ENCODE assay signal across 8 cellular contexts in the genomic region with DNA sequence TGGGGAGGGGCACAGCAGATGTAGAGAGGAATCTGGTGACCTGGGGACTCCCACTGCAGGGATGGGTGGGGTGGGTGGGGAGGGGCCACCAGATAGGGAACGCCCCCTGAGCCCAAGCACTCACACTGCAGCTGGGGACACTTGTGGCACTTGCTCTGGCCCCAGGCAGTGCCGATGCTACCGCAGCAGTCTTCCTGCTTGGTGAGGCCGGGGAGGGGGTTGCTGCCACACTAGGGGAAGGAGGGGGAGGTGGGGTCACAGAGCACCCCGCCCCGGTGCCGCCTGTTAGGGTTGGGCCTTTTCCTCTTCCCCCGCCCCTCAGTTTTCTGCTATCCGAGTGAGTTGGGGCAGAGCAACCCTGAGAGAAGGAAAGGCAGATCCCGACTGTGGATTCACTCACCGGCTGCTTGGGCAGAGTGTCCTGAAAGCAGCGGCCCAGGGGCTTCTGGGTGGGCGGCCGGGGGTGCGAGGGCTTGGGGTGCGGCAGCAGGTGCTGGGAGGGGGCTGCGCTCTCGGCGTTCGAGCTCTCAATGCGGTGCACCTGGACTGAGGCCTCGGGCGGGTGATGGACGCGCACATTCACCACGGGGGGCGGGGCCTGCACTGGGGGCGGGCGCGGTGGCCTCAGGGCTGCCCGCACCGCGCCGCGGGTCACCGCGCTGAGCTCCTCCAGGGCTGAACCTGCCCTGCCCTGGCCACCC. TPM values are rescaled to one million over a fixed set of nuclear protein-coding genes. Genes with fewer than 3 reads are reported as not detected.
A peak's percentile ranks its signal among the peaks of the same experiment; 100 is the strongest.
DNase-seq lines count a peak whose midpoint lies in the region; ATAC-seq and TF ChIP-seq lines count a peak whose summit lies in the region.

No MANE protein-coding gene starts in this region.

- no peaks in the 10 kb centered on the region for H3K27me3 Mint-ChIP-seq in CD4-positive, alpha-beta memory T cell
- H3K27me3 Mint-ChIP-seq in activated CD4-positive, alpha-beta memory T cell treated with anti-CD3 and anti-CD28 coated beads, Interleukin-2, amount 10 ng/mL, durations not matched to agents 7 days and 5 days: no peaks in the 10 kb centered on the region

- no peak for TF ChIP-seq CTCF in testis (IDR thresholded peaks at IDR 0.05)

- WGBS in testis, 2 donors: 60 to 70% methylated on average over 14 to 36 of the region's 37 CpGs

- H3K4me3 Mint-ChIP-seq in CD4-positive, alpha-beta memory T cell: peak overlapping the region in 7 of 8 donors; percentile 55 to 72 (median 61)
- H3K4me3 Mint-ChIP-seq in activated CD4-positive, alpha-beta memory T cell treated with anti-CD3 and anti-CD28 coated beads, Interleukin-2, amount 10 ng/mL, durations not matched to agents 7 days and 5 days: peak overlapping the region; percentile 44

- ATAC-seq in GM18867 (IDR thresholded peaks at IDR 0.05; ENCODE audit: unreplicated experiment) (no peak), GM21737 (IDR thresholded peaks at IDR 0.05; ENCODE audit: unreplicated experiment) (no peak)

- peak overlapping the region; percentile 50 for H3K27ac ChIP-seq in CD4-positive, alpha-beta memory T cell (ENCODE audit: low read depth, low read length)
- no peak overlapping the region for H3K27ac ChIP-seq in testis

- no peaks in the 10 kb centered on the region for H3K9me3 Mint-ChIP-seq in CD4-positive, alpha-beta memory T cell
- H3K9me3 Mint-ChIP-seq in activated CD4-positive, alpha-beta memory T cell treated with anti-CD3 and anti-CD28 coated beads, Interleukin-2, amount 10 ng/mL, durations not matched to agents 7 days and 5 days: no peaks in the 10 kb centered on the region

- CTCF ChIA-PET in CD4-positive, alpha-beta memory T cell (lab: Charles Lee; ENCODE audit: partially characterized antibody): interaction anchor here (1.8 to 6.6 kb wide), 5 partner anchors 12 to 34 kb away, joined by 4 to 71 read pairs (median 20); a partner anchor contains a TSS
- CTCF ChIA-PET in activated CD4-positive, alpha-beta memory T cell treated with anti-CD3 and anti-CD28 coated beads, Interleukin-2, amount 10 ng/mL, durations not matched to agents 7 days and 5 days (lab: Charles Lee): interaction anchor here (1.5 to 4.3 kb wide), 5 partner anchors 12 to 40 kb away, joined by 3 to 41 read pairs (median 14); a partner anchor contains a TSS

- H3K4me3 ChIP-seq in CD4-positive, alpha-beta memory T cell (ENCODE audit: low read length in 2 of 2): peak overlapping the region in 1 of 2 donors; percentile 6
- H3K4me3 ChIP-seq in testis: no peak overlapping the region

- POLR2A ChIA-PET in CD4-positive, alpha-beta memory T cell (lab: Charles Lee; ENCODE audit: partially characterized antibody): interaction anchor here (0.7 to 18.2 kb wide), 9 partner anchors 9 to 86 kb away, joined by 3 to 403 read pairs (median 6); a partner anchor contains a TSS
- POLR2A ChIA-PET in activated CD4-positive, alpha-beta memory T cell treated with anti-CD3 and anti-CD28 coated beads, Interleukin-2, amount 10 ng/mL, durations not matched to agents 7 days and 5 days (lab: Charles Lee): interaction anchor here (0.7 to 3.6 kb wide), 11 partner anchors 9 to 133 kb away, joined by 3 to 19 read pairs (median 5); a partner anchor contains a TSS

- peaks cover 68% of the 10 kb centered on the region for H3K4me1 ChIP-seq in CD4-positive, alpha-beta memory T cell (ENCODE audit: insufficient read depth, low read length)
- peaks cover 16% of the 10 kb centered on the region for H3K4me1 ChIP-seq in testis

- peaks cover 38 to 75% (median 60%) of the 10 kb centered on the region in 4 donors for H3K4me1 Mint-ChIP-seq in CD4-positive, alpha-beta memory T cell
- H3K4me1 Mint-ChIP-seq in activated CD4-positive, alpha-beta memory T cell treated with anti-CD3 and anti-CD28 coated beads, Interleukin-2, amount 10 ng/mL, durations not matched to agents 7 days and 5 days: peaks cover 63% of the 10 kb centered on the region

- H3K9me3 ChIP-seq in CD4-positive, alpha-beta memory T cell (ENCODE audit: control insufficient read depth in 1 of 2, low read length in 2 of 2): no peaks in the 10 kb centered on the region
- no peaks in the 10 kb centered on the region for H3K9me3 ChIP-seq in testis

- H3K27me3 ChIP-seq in CD4-positive, alpha-beta memory T cell (ENCODE audit: insufficient read depth, low read length): no peaks in the 10 kb centered on the region
- H3K27me3 ChIP-seq in testis: no peaks in the 10 kb centered on the region

- peak overlapping the region in 6 of 7 donors; percentile 62 to 92 (median 86) for H3K27ac Mint-ChIP-seq in CD4-positive, alpha-beta memory T cell
- H3K27ac Mint-ChIP-seq in activated CD4-positive, alpha-beta memory T cell treated with anti-CD3 and anti-CD28 coated beads, Interleukin-2, amount 10 ng/mL, durations not matched to agents 7 days and 5 days: peak overlapping the region; percentile 54

- peaks cover 7% of the 10 kb centered on the region for H3K36me3 ChIP-seq in CD4-positive, alpha-beta memory T cell (ENCODE audit: insufficient read depth, low read length)
- H3K36me3 ChIP-seq in testis (ENCODE audit: low read depth, missing control alignments): no peaks in the 10 kb centered on the region

- intact Hi-C loops in CD4-positive, alpha-beta memory T cell (cut with micrococcal nuclease): loop anchor here (1.0 kb wide), 1 partner anchor 17 kb away; a partner anchor contains a TSS
- intact Hi-C loops in testis (cut with DNase I; ENCODE audit: low total_unique reads): no loop called here

- peak; percentile 78 to 90 (median 81) for DNase-seq in CD4-positive, alpha-beta memory T cell
- DNase-seq in NCI-H2029 (lab: John Stamatoyannopoulos, UW) (peak; percentile 84), islet precursor cell (peak; percentile 77), testis (no peak), NCI-H146 treated with DMSO at 0.1 percent for 48 hours (lab: John Stamatoyannopoulos, UW; ENCODE audit: unreplicated experiment) (no peak)
- peak; percentile 85 for DNase-seq in activated CD4-positive, alpha-beta memory T cell treated with anti-CD3 and anti-CD28 coated beads, Interleukin-2, amount 10 ng/mL, durations not matched to agents 7 days and 5 days

- TF ChIP-seq POLR2A in testis (IDR thresholded peaks at IDR 0.05): no peak

- H3K36me3 Mint-ChIP-seq in CD4-positive, alpha-beta memory T cell: peaks cover 13 to 16% of the 10 kb centered on the region in 2 donors
- H3K36me3 Mint-ChIP-seq in activated CD4-positive, alpha-beta memory T cell treated with anti-CD3 and anti-CD28 coated beads, Interleukin-2, amount 10 ng/mL, durations not matched to agents 7 days and 5 days (ENCODE audit: low read depth): peaks cover 18% of the 10 kb centered on the region

RNA-seq across cellular contexts. Expression of a gene that starts 4.7 kb away (rescaled TPM):
- 100 to 1,000 TPM; 201 to 211 TPM for total RNA-seq in CD4-positive, alpha-beta memory T cell
- polyA plus RNA-seq in CD4-positive, alpha-beta memory T cell: 10 to 100 TPM in 1 of 2 donors, 1 to 10 TPM in 1; 9.0 to 23.6 TPM
- total RNA-seq in activated CD4-positive, alpha-beta memory T cell treated with anti-CD3 and anti-CD28 coated beads, Interleukin-2, amount 10 ng/mL, durations not matched to agents 7 days and 5 days: 10 to 100 TPM; 55.4 to 60.0 TPM
- total RNA-seq in testis: 100 to 1,000 TPM; 112 to 126 TPM
- 58.1 TPM for polyA plus RNA-seq in testis (ENCODE audit: insufficient read depth, low read depth, low replicate concordance)

RNA-seq across cellular contexts. Expression of a gene that starts 16.8 kb away (rescaled TPM):
- total RNA-seq in CD4-positive, alpha-beta memory T cell: 10 to 100 TPM; 24.6 to 27.5 TPM
- 10 to 100 TPM; 70.1 to 74.9 TPM for polyA plus RNA-seq in CD4-positive, alpha-beta memory T cell
- 10 to 100 TPM; 25.3 to 27.8 TPM for total RNA-seq in activated CD4-positive, alpha-beta memory T cell treated with anti-CD3 and anti-CD28 coated beads, Interleukin-2, amount 10 ng/mL, durations not matched to agents 7 days and 5 days
- total RNA-seq in testis: 10 to 100 TPM; 67.7 to 79.6 TPM
- 77.6 TPM for polyA plus RNA-seq in testis (ENCODE audit: insufficient read depth, low read depth, low replicate concordance)

RNA-seq across cellular contexts. Expression of a gene that starts 18.9 kb away (rescaled TPM):
- total RNA-seq in CD4-positive, alpha-beta memory T cell: 10 to 100 TPM; 68.9 to 71.4 TPM
- 100 to 1,000 TPM; 130 to 164 TPM for polyA plus RNA-seq in CD4-positive, alpha-beta memory T cell
- total RNA-seq in activated CD4-positive, alpha-beta memory T cell treated with anti-CD3 and anti-CD28 coated beads, Interleukin-2, amount 10 ng/mL, durations not matched to agents 7 days and 5 days: 10 to 100 TPM; 45.6 to 48.0 TPM
- total RNA-seq in testis: 10 to 100 TPM; 59.9 to 63.2 TPM
- 25.8 TPM for polyA plus RNA-seq in testis (ENCODE audit: insufficient read depth, low read depth, low replicate concordance)

RNA-seq across cellular contexts. Expression of a gene that starts 22.4 kb away (rescaled TPM):
- 100 to 1,000 TPM; 151 to 154 TPM for total RNA-seq in CD4-positive, alpha-beta memory T cell
- 10 to 100 TPM in 1 of 2 donors, 1 to 10 TPM in 1; 8.9 to 25.2 TPM for polyA plus RNA-seq in CD4-positive, alpha-beta memory T cell
- total RNA-seq in activated CD4-positive, alpha-beta memory T cell treated with anti-CD3 and anti-CD28 coated beads, Interleukin-2, amount 10 ng/mL, durations not matched to agents 7 days and 5 days: 100 to 1,000 TPM; 118 to 119 TPM
- 10 to 100 TPM; 51.0 to 66.8 TPM for total RNA-seq in testis
- polyA plus RNA-seq in testis (ENCODE audit: insufficient read depth, low read depth, low replicate concordance): 20.5 TPM

RNA-seq across cellular contexts. Expression of a gene that starts 28.6 kb away (rescaled TPM):
- total RNA-seq in CD4-positive, alpha-beta memory T cell: 10 to 100 TPM; 72.5 to 81.3 TPM
- polyA plus RNA-seq in CD4-positive, alpha-beta memory T cell: 10 to 100 TPM; 22.9 to 40.8 TPM
- total RNA-seq in activated CD4-positive, alpha-beta memory T cell treated with anti-CD3 and anti-CD28 coated beads, Interleukin-2, amount 10 ng/mL, durations not matched to agents 7 days and 5 days: 10 to 100 TPM; 56.9 to 58.5 TPM
- total RNA-seq in testis: 100 to 1,000 TPM; 131 to 160 TPM
- polyA plus RNA-seq in testis (ENCODE audit: insufficient read depth, low read depth, low replicate concordance): 127 TPM

Comparison
In these comparisons a context has a peak if more than half of its experiments do, and no peak if none do; other contexts are left out.
1. DNase-seq: peak in CD4-positive, alpha-beta memory T cell (5 of 5), NCI-H2029 (single experiment), activated CD4-positive, alpha-beta memory T cell treated with anti-CD3 and anti-CD28 coated beads, Interleukin-2, amount 10 ng/mL, durations not matched to agents 7 days and 5 days (single experiment) and islet precursor cell (single experiment); none in testis (single experiment) and NCI-H146 treated with DMSO at 0.1 percent for 48 hours (single experiment).